In the genomic region with DNA sequence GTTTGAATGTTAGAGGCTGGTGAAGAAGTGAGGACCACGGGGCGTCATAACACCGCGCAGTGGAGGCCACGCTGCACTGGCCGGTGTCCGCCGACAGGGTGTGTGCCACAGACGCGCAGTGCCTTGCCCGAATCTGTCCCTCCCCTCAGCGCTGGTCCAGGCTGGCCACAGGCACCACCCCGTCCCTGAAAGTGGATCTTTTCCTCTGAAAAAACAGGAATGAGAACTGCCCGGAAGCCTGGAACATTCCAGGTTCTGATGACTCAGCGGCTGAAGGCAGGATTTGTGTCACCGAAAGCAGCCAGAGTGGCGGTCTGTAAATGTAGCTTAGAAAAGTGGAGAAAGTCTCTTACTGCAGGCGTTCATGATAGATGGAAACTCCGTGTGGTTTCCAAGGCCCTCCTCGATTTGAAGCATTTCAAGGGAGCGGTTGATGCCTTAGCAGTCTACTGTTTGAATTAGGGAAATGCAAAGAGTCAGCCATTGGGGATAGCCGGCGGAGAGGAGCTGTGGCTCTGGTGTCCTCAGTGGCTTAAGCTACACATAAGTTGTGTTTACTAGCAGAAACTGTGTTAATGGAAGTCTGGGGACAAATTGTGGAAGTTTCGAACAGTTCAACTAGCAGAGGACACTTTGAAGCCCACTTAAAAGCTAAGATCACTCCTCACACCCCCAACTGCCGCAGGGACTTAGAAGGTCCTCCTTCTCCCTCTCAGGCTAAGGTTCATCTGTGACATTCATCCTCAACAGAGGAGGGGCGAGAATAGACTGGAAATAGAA, we compare ENCODE assay signal across 8 cellular contexts.
A peak's percentile ranks its signal among the peaks of the same experiment; 100 is the strongest.
DNase-seq lines count a peak whose midpoint lies in the region; ATAC-seq, FAIRE-seq and TF ChIP-seq lines count a peak whose summit lies in the region.

No MANE protein-coding gene starts in this region.

- BruUV-seq in Calu3 (replicated peaks; lab: Mats Ljungman, UMichigan), result TSS peak; percentile 79

- peak; percentile 69 for ATAC-seq in GM19468 (IDR thresholded peaks at IDR 0.05; ENCODE audit: extremely low read depth, unreplicated experiment)
- peak; percentile 92 for ATAC-seq in stimulated activated naive CD8-positive, alpha-beta T cell treated with anti-CD3 and anti-CD28 coated beads, Interleukin-15, amount 100 ng/mL, for 72 hours

- H3K27ac Mint-ChIP-seq in Calu3 (ENCODE audit: unreplicated experiment) (no peak overlapping the region), nephron (no peak overlapping the region)
- H3K27ac Mint-ChIP-seq in activated T-helper 1 cell treated with anti-CD3 and anti-CD28 coated beads, Interleukin-12 subunit alpha, Interleukin-12 subunit beta, Interleukin-2, Interleukin-4 antibody, amounts not matched to agents 30 ng/mL and 10 ng/mL and 1 ng/mL, durations not matched to agents 14 hours and 24 hours and 36 hours, result no peak overlapping the region
- no peak overlapping the region for H3K27ac Mint-ChIP-seq in stimulated activated naive CD8-positive, alpha-beta T cell treated with anti-CD3 and anti-CD28 coated beads, Interleukin-15, amount 100 ng/mL, for 72 hours

- CTCF ChIA-PET in Calu3 (lab: Charles Lee), result interaction anchor here (1.0 kb wide), 1 partner anchor 18 kb away, joined by 3 read pairs; no protein-coding TSS in a partner anchor

- TF ChIP-seq CTCF in Calu3 (IDR thresholded peaks at IDR 0.05; ENCODE audit: unreplicated experiment) (peak; percentile 15), nephron (IDR thresholded peaks at IDR 0.05; ENCODE audit: unreplicated experiment in 3 of 3) (peak; percentile 83 to 87 (median 86))

- intact Hi-C loops in Calu3 (cut with micrococcal nuclease; ENCODE audit: unreplicated experiment), result no loop called here
- intact Hi-C loops in activated T-helper 1 cell treated with anti-CD3 and anti-CD28 coated beads, Interleukin-12 subunit alpha, Interleukin-12 subunit beta, Interleukin-2, Interleukin-4 antibody, amounts not matched to agents 30 ng/mL and 10 ng/mL and 1 ng/mL, durations not matched to agents 14 hours and 24 hours and 36 hours (cut with micrococcal nuclease), result loop anchor here (1.0 to 5.0 kb wide), 17 partner anchors 16 to 1921 kb away; a partner anchor contains a TSS

- FAIRE-seq in RCC 7860 (lab: Jason Lieb, UNC), result peak; percentile 73

- H3K4me3 Mint-ChIP-seq in Calu3 (ENCODE audit: low read depth, unreplicated experiment) (no peak overlapping the region), nephron (no peak overlapping the region)
- H3K4me3 Mint-ChIP-seq in activated T-helper 1 cell treated with anti-CD3 and anti-CD28 coated beads, Interleukin-12 subunit alpha, Interleukin-12 subunit beta, Interleukin-2, Interleukin-4 antibody, amounts not matched to agents 30 ng/mL and 10 ng/mL and 1 ng/mL, durations not matched to agents 14 hours and 24 hours and 36 hours, result no peak overlapping the region
- H3K4me3 Mint-ChIP-seq in stimulated activated naive CD8-positive, alpha-beta T cell treated with anti-CD3 and anti-CD28 coated beads, Interleukin-15, amount 100 ng/mL, for 72 hours, result no peak overlapping the region

- H3K36me3 Mint-ChIP-seq in Calu3 (ENCODE audit: insufficient read depth, unreplicated experiment), result no peaks in the 10 kb centered on the region
- no peaks in the 10 kb centered on the region for H3K36me3 Mint-ChIP-seq in activated T-helper 1 cell treated with anti-CD3 and anti-CD28 coated beads, Interleukin-12 subunit alpha, Interleukin-12 subunit beta, Interleukin-2, Interleukin-4 antibody, amounts not matched to agents 30 ng/mL and 10 ng/mL and 1 ng/mL, durations not matched to agents 14 hours and 24 hours and 36 hours (ENCODE audit: low read depth)
- H3K36me3 Mint-ChIP-seq in nephron (ENCODE audit: low read depth), result no peaks in the 10 kb centered on the region

- H3K4me1 Mint-ChIP-seq in Calu3 (ENCODE audit: low read depth, unreplicated experiment), result no peaks in the 10 kb centered on the region
- no peaks in the 10 kb centered on the region for H3K4me1 Mint-ChIP-seq in activated T-helper 1 cell treated with anti-CD3 and anti-CD28 coated beads, Interleukin-12 subunit alpha, Interleukin-12 subunit beta, Interleukin-2, Interleukin-4 antibody, amounts not matched to agents 30 ng/mL and 10 ng/mL and 1 ng/mL, durations not matched to agents 14 hours and 24 hours and 36 hours (ENCODE audit: low read depth)
- peaks cover 10% of the 10 kb centered on the region for H3K4me1 Mint-ChIP-seq in nephron
- no peaks in the 10 kb centered on the region for H3K4me1 Mint-ChIP-seq in stimulated activated naive CD8-positive, alpha-beta T cell treated with anti-CD3 and anti-CD28 coated beads, Interleukin-15, amount 100 ng/mL, for 72 hours

- no peaks in the 10 kb centered on the region for H3K27me3 Mint-ChIP-seq in Calu3 (ENCODE audit: unreplicated experiment)
- H3K27me3 Mint-ChIP-seq in activated T-helper 1 cell treated with anti-CD3 and anti-CD28 coated beads, Interleukin-12 subunit alpha, Interleukin-12 subunit beta, Interleukin-2, Interleukin-4 antibody, amounts not matched to agents 30 ng/mL and 10 ng/mL and 1 ng/mL, durations not matched to agents 14 hours and 24 hours and 36 hours (ENCODE audit: insufficient read depth), result peaks cover 4% of the 10 kb centered on the region
- H3K27me3 Mint-ChIP-seq in nephron (ENCODE audit: low read depth), result no peaks in the 10 kb centered on the region
- no peaks in the 10 kb centered on the region for H3K27me3 Mint-ChIP-seq in stimulated activated naive CD8-positive, alpha-beta T cell treated with anti-CD3 and anti-CD28 coated beads, Interleukin-15, amount 100 ng/mL, for 72 hours

- DNase-seq in Calu3 (peak; percentile 83), HPDE6-E6E7 (ENCODE audit: extremely low spot score) (peak; percentile 23), RCC 7860 (ENCODE audit: low spot score) (peak; percentile 93), fibroblast of the conjunctiva (ENCODE audit: low read depth) (peak; percentile 93)
- peak; percentile 77 for DNase-seq in activated T-helper 1 cell treated with anti-CD3 and anti-CD28 coated beads, Interleukin-12 subunit alpha, Interleukin-12 subunit beta, Interleukin-2, Interleukin-4 antibody, amounts not matched to agents 30 ng/mL and 10 ng/mL and 1 ng/mL, durations not matched to agents 14 hours and 24 hours and 36 hours (ENCODE audit: low spot score)
- peak; percentile 88 to 90 for DNase-seq in stimulated activated naive CD8-positive, alpha-beta T cell treated with anti-CD3 and anti-CD28 coated beads, Interleukin-15, amount 100 ng/mL, for 72 hours

- no peaks in the 10 kb centered on the region for H3K9me3 Mint-ChIP-seq in Calu3 (ENCODE audit: low read depth, unreplicated experiment)
- H3K9me3 Mint-ChIP-seq in activated T-helper 1 cell treated with anti-CD3 and anti-CD28 coated beads, Interleukin-12 subunit alpha, Interleukin-12 subunit beta, Interleukin-2, Interleukin-4 antibody, amounts not matched to agents 30 ng/mL and 10 ng/mL and 1 ng/mL, durations not matched to agents 14 hours and 24 hours and 36 hours, result no peaks in the 10 kb centered on the region
- no peaks in the 10 kb centered on the region for H3K9me3 Mint-ChIP-seq in nephron
- no peaks in the 10 kb centered on the region for H3K9me3 Mint-ChIP-seq in stimulated activated naive CD8-positive, alpha-beta T cell treated with anti-CD3 and anti-CD28 coated beads, Interleukin-15, amount 100 ng/mL, for 72 hours

Comparison
In these comparisons a context has a peak if more than half of its experiments do, and no peak if none do; other contexts are left out.
1. Peak in every context shown above with its lines: DNase-seq and ATAC-seq.
2. DNase-seq: peak in every context shown above with its lines; median percentile 93 in RCC 7860; 93 in fibroblast of the conjunctiva; 89 in stimulated activated naive CD8-positive, alpha-beta T cell treated with anti-CD3 and anti-CD28 coated beads, Interleukin-15, amount 100 ng/mL, for 72 hours; 83 in Calu3; 77 in activated T-helper 1 cell treated with anti-CD3 and anti-CD28 coated beads, Interleukin-12 subunit alpha, Interleukin-12 subunit beta, Interleukin-2, Interleukin-4 antibody, amounts not matched to agents 30 ng/mL and 10 ng/mL and 1 ng/mL, durations not matched to agents 14 hours and 24 hours and 36 hours; 23 in HPDE6-E6E7.